Comparison of ENCODE assay signal across 10 cellular contexts in genomic region chr11:34599406-34599901, GRCh38. TPM values are rescaled to one million over a fixed set of nuclear protein-coding genes. Genes with fewer than 3 reads are reported as not detected.
A peak's percentile ranks its signal among the peaks of the same experiment; 100 is the strongest.
DNase-seq lines count a peak whose midpoint lies in the region; ATAC-seq and TF ChIP-seq lines count a peak whose summit lies in the region.
"Had no signal": no experiment of that assay in that cellular context is flagged by ENCODE, and none has a peak within 500 bp of the region (broad histone marks: within the 10 kb centered on the region; RNA-seq: fewer than 3 reads in every experiment).

No MANE protein-coding gene starts in this region.

- ATAC-seq in GM18907 (IDR thresholded peaks at IDR 0.05; ENCODE audit: unreplicated experiment): peak; percentile 50
- peak; percentile 87 for ATAC-seq in PC-3
- no peak for ATAC-seq in CD4-positive, alpha-beta T cell (ENCODE audit: poor library complexity)
- ATAC-seq in HG03442 (IDR thresholded peaks at IDR 0.05; ENCODE audit: unreplicated experiment): no peak

- H3K27me3 ChIP-seq in PC-3 (ENCODE audit: low read length): no peaks in the 10 kb centered on the region
- H3K27me3 ChIP-seq in CD4-positive, alpha-beta T cell (ENCODE audit: control insufficient read depth, insufficient read depth, low read length): no peaks in the 10 kb centered on the region

- H3K4me1 ChIP-seq in PC-3 (ENCODE audit: insufficient read depth, low read length): peaks cover 32% of the 10 kb centered on the region

- H2AFZ ChIP-seq in PC-3 (ENCODE audit: low read length): peak overlapping the region; percentile 39

- H3K9me2 ChIP-seq in PC-3 (replicated peaks; ENCODE audit: low read length): no peaks in the 10 kb centered on the region

- H3K4me3 ChIP-seq in PC-3 (ENCODE audit: low read length): no peak overlapping the region

- no peaks in the 10 kb centered on the region for H3K9me3 Mint-ChIP-seq in CD4-positive, alpha-beta T cell
- H3K9me3 Mint-ChIP-seq in glutamatergic neuron (ENCODE audit: unreplicated experiment): no peaks in the 10 kb centered on the region

- H3K9me3 ChIP-seq in PC-3 (ENCODE audit: low read length): no peaks in the 10 kb centered on the region
- H3K9me3 ChIP-seq in CD4-positive, alpha-beta T cell (ENCODE audit: control insufficient read depth, low read length): no peaks in the 10 kb centered on the region

- no peak overlapping the region for H3K4me3 Mint-ChIP-seq in CD4-positive, alpha-beta T cell
- H3K4me3 Mint-ChIP-seq in glutamatergic neuron (ENCODE audit: unreplicated experiment): no peak overlapping the region

- CTCF ChIA-PET in PC-3 (lab: Charles Lee): no interaction called here
- CTCF ChIA-PET in CD4-positive, alpha-beta T cell (lab: Charles Lee): no interaction called here

- intact Hi-C loops in PC-3 (cut with micrococcal nuclease): loop anchor here (2.0 kb wide), 2 partner anchors 39 to 55 kb away; no protein-coding TSS in a partner anchor
- intact Hi-C loops in CD4-positive, alpha-beta T cell (cut with DNase I, micrococcal nuclease): no loop called here

- H3F3A ChIP-seq in PC-3 (ENCODE audit: low read length, unreplicated experiment): no peaks in the 10 kb centered on the region

- TF ChIP-seq CTCF in PC-3 (conservative IDR thresholded peaks at IDR 0.05; ENCODE audit: low read depth, low read length): no peak
- TF ChIP-seq CTCF in CD4-positive, alpha-beta T cell (IDR thresholded peaks at IDR 0.05): no peak
- no peak for TF ChIP-seq CTCF in glutamatergic neuron (IDR thresholded peaks at IDR 0.05; ENCODE audit: partially characterized antibody, unreplicated experiment)

- peaks cover 4% of the 10 kb centered on the region; the same call in 1 of the 2 replicates for H3K36me3 ChIP-seq in PC-3 (ENCODE audit: low read depth, low read length)

- DNase-seq in PC-3: peak; percentile 93
- DNase-seq in epidermal melanocyte (ENCODE audit: insufficient read length, low spot score): peak; percentile 51
- DNase-seq in pulmonary artery endothelial cell (ENCODE audit: low read depth, low spot score): peak; percentile 20
- DNase-seq in activated gamma-delta T cell treated with Interleukin-2 at 50 U/mL for 16 hours: no peak
- no peak for DNase-seq in CD4-positive, alpha-beta T cell
- DNase-seq in glutamatergic neuron: no peak
- DNase-seq: activated effector memory CD4-positive, alpha-beta T cell treated with anti-CD3 and anti-CD28 coated beads, Interleukin-2, amount 50 U/mL, for 16 hours; NCI-H774 had no signal

- H3K36me3 Mint-ChIP-seq in CD4-positive, alpha-beta T cell (ENCODE audit: low read depth): no peaks in the 10 kb centered on the region
- no peaks in the 10 kb centered on the region for H3K36me3 Mint-ChIP-seq in glutamatergic neuron (ENCODE audit: unreplicated experiment)

- no peaks in the 10 kb centered on the region for H4K20me1 ChIP-seq in PC-3 (ENCODE audit: low read length)

- H3K27ac Mint-ChIP-seq in CD4-positive, alpha-beta T cell: no peak overlapping the region
- H3K27ac Mint-ChIP-seq in glutamatergic neuron (ENCODE audit: unreplicated experiment): no peak overlapping the region

- POLR2A ChIA-PET in PC-3 (lab: Charles Lee; ENCODE audit: unreplicated experiment): no interaction called here
- POLR2A ChIA-PET in CD4-positive, alpha-beta T cell (lab: Charles Lee): no interaction called here

- peaks cover 8% of the 10 kb centered on the region for H3K4me1 Mint-ChIP-seq in CD4-positive, alpha-beta T cell (ENCODE audit: low read depth)
- no peaks in the 10 kb centered on the region for H3K4me1 Mint-ChIP-seq in glutamatergic neuron (ENCODE audit: low read depth, unreplicated experiment)

- H3K27ac ChIP-seq in PC-3 (ENCODE audit: low read length): peak overlapping the region; percentile 92
- no peak overlapping the region for H3K27ac ChIP-seq in CD4-positive, alpha-beta T cell (ENCODE audit: low read depth, low read length)

- BruUV-seq in PC-3 (replicated peaks; lab: Mats Ljungman, UMichigan): no TSS peak

- no peaks in the 10 kb centered on the region for H3K79me2 ChIP-seq in PC-3 (ENCODE audit: low read length)

- H3K4me2 ChIP-seq in PC-3 (ENCODE audit: low read length): peak overlapping the region; percentile 50

- peaks cover 3% of the 10 kb centered on the region for H3K27me3 Mint-ChIP-seq in CD4-positive, alpha-beta T cell
- H3K27me3 Mint-ChIP-seq in glutamatergic neuron (ENCODE audit: unreplicated experiment): no peaks in the 10 kb centered on the region

- H3K9ac ChIP-seq in PC-3 (ENCODE audit: low read length): peak overlapping the region; percentile 59

RNA-seq across cellular contexts. Expression of gene EHF, which starts 21.4 kb away (rescaled TPM):
- total RNA-seq in PC-3 (2014; rRNA removed) (29.0 and 37.0 TPM in 2 replicates), pulmonary artery endothelial cell (0.07 TPM in 1 of 2 replicates, not detected in the other), glutamatergic neuron (ENCODE audit: unreplicated experiment) (not detected)
- total RNA-seq in CD4-positive, alpha-beta T cell: not detected

Comparison
In these comparisons a context has a peak if more than half of its experiments do, and no peak if none do; other contexts are left out.
1. ATAC-seq: peak in GM18907 (single experiment) and PC-3 (single experiment); none in CD4-positive, alpha-beta T cell (single experiment) and HG03442 (single experiment).
2. DNase-seq: peak in PC-3 (single experiment), epidermal melanocyte (single experiment) and pulmonary artery endothelial cell (single experiment); none in activated gamma-delta T cell treated with Interleukin-2 at 50 U/mL for 16 hours (single experiment), CD4-positive, alpha-beta T cell (0 of 10) and glutamatergic neuron (single experiment).
3. RNA of gene EHF, which starts 21.4 kb away (total RNA-seq): 29.0 to 37.0 TPM in PC-3; not detected in CD4-positive, alpha-beta T cell, 0.07 TPM in pulmonary artery endothelial cell and not detected in glutamatergic neuron (single experiment); every median in the first group is over 10 times any median in the second.